17 cellular contexts compared by ENCODE assay signal in the genomic region with DNA sequence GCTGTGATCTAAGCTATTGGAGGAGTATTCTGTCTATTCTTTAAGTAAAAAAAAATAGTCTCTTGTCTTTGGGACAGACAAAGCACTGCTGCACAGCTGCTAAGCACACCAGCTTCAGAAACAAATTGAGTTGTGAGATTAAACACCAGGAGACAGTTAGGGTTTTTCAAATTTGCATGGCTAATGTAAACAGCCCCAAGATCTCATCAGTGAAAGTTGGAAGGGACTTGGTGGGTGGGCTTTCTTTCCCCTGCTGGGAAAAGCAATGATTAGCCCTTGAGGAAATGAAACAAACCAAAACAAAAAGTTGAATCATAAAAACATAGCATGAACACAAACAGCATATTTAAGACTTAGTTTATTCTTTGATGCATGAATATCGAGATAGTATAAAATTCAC.
A peak's percentile ranks its signal among the peaks of the same experiment; 100 is the strongest.
DNase-seq lines count a peak whose midpoint lies in the region; ATAC-seq and TF ChIP-seq lines count a peak whose summit lies in the region.
"Had no signal": no experiment of that assay in that cellular context is flagged by ENCODE, and none has a peak within 500 bp of the region (broad histone marks: within the 10 kb centered on the region; RNA-seq: fewer than 3 reads in every experiment).

No MANE protein-coding gene starts in this region.

- H3K9me3 ChIP-seq in A673 (ENCODE audit: low read depth, low read length, poor library complexity, severe bottlenecking) (no peaks in the 10 kb centered on the region), HUES48 (ENCODE audit: control insufficient read depth, insufficient read depth, low read length) (no peaks in the 10 kb centered on the region), SK-N-MC (ENCODE audit: low read depth, low read length) (no peaks in the 10 kb centered on the region)
- H3K9me3 ChIP-seq: BE2C, SJSA1 had no signal

- H3K9ac ChIP-seq in HUES48 (ENCODE audit: low read depth, low read length), result no peak overlapping the region
- no peak overlapping the region for H3K9ac ChIP-seq in SK-N-MC (ENCODE audit: insufficient read length)

- H3K27me3 Mint-ChIP-seq in naive thymus-derived CD8-positive, alpha-beta T cell, result no peaks in the 10 kb centered on the region

- H3K4me3 ChIP-seq in A673 (ENCODE audit: low read depth, low read length, poor library complexity, severe bottlenecking) (no peak overlapping the region), HUES48 (ENCODE audit: low read depth, low read length) (no peak overlapping the region), SK-N-MC (peak overlapping the region; percentile 13)
- H3K4me3 ChIP-seq: SJSA1 had no signal

- no TSS peak for BruUV-seq in A673 (replicated peaks; lab: Mats Ljungman, UMichigan)

- H3K9me3 Mint-ChIP-seq in naive thymus-derived CD8-positive, alpha-beta T cell, result no peaks in the 10 kb centered on the region

- H3K4me1 Mint-ChIP-seq in naive thymus-derived CD8-positive, alpha-beta T cell, result no peaks in the 10 kb centered on the region

- CTCF ChIA-PET in A673 (lab: Charles Lee), result no interaction called here

- H3K27ac ChIP-seq in A673 (ENCODE audit: low read depth, low read length, poor library complexity, severe bottlenecking), result no peak overlapping the region
- H3K27ac ChIP-seq in HUES48 (ENCODE audit: low read depth, low read length), result peak overlapping the region; percentile 63
- peak overlapping the region; percentile 71 for H3K27ac ChIP-seq in SK-N-MC
- H3K27ac ChIP-seq: 22Rv1, SJSA1 had no signal

- H3K4me3 Mint-ChIP-seq in naive thymus-derived CD8-positive, alpha-beta T cell, result no peak overlapping the region

- H3K36me3 Mint-ChIP-seq in naive thymus-derived CD8-positive, alpha-beta T cell, result no peaks in the 10 kb centered on the region

- no peaks in the 10 kb centered on the region for H3K27me3 ChIP-seq in A673 (replicated peaks; ENCODE audit: insufficient read depth, low read depth, low read length, poor library complexity)
- peaks cover 32% of the 10 kb centered on the region for H3K27me3 ChIP-seq in HUES48 (ENCODE audit: control insufficient read depth, insufficient read depth, low read length)
- H3K27me3 ChIP-seq: BE2C, SJSA1 had no signal

- H3K27ac Mint-ChIP-seq in naive thymus-derived CD8-positive, alpha-beta T cell, result no peak overlapping the region

- POLR2A ChIA-PET in A673 (lab: Charles Lee; ENCODE audit: low non-redundant PET), result no interaction called here
- POLR2A ChIA-PET in naive thymus-derived CD8-positive, alpha-beta T cell (lab: Charles Lee), result no interaction called here

- ATAC-seq in naive thymus-derived CD8-positive, alpha-beta T cell, result no peak
- ATAC-seq in HG03521 (IDR thresholded peaks at IDR 0.05; ENCODE audit: unreplicated experiment), result no peak

- TF ChIP-seq CTCF in A673 (conservative IDR thresholded peaks at IDR 0.05; ENCODE audit: low read depth, low read length), result no peak

- intact Hi-C loops in A673 (cut with micrococcal nuclease; ENCODE audit: unreplicated experiment), result no loop called here

- H3K36me3 ChIP-seq in A673 (ENCODE audit: insufficient read depth, low read length, poor library complexity, severe bottlenecking) (no peaks in the 10 kb centered on the region), HUES48 (ENCODE audit: control insufficient read depth, insufficient read depth, low read length) (no peaks in the 10 kb centered on the region), SK-N-MC (ENCODE audit: insufficient read depth, low read length) (no peaks in the 10 kb centered on the region)
- H3K36me3 ChIP-seq: BE2C, SJSA1 had no signal

- DNase-seq in A673 (ENCODE audit: low spot score), result peak; percentile 17
- peak; percentile 12 for DNase-seq in SK-N-MC (ENCODE audit: low read depth, low spot score)
- DNase-seq in left kidney (ENCODE audit: low read depth, low spot score), result peak; percentile 1
- DNase-seq in naive thymus-derived CD8-positive, alpha-beta T cell, result no peak
- DNase-seq in superior temporal gyrus (ENCODE audit: extremely low spot score), result no peak
- DNase-seq in occipital lobe (lab: John Stamatoyannopoulos, UW), result no peak
- DNase-seq: BE2C, KBM-7, NCI-H1048, NCI-H1436 treated with DMSO at 0.1 percent for 48 hours, NCI-H2081, NCI-H524 treated with DMSO at 0.1 percent for 48 hours, SW 1271 had no signal

- peaks cover 6% of the 10 kb centered on the region for H3K4me1 ChIP-seq in A673 (ENCODE audit: insufficient read depth, low read length, poor library complexity, severe bottlenecking)
- H3K4me1 ChIP-seq in HUES48 (ENCODE audit: control insufficient read depth, insufficient read depth, low read length), result peaks cover 18% of the 10 kb centered on the region
- H3K4me1 ChIP-seq: BE2C, SJSA1 had no signal

Comparison
In these comparisons a context has a peak if more than half of its experiments do, and no peak if none do; other contexts are left out.
1. DNase-seq: peak in A673 (single experiment), SK-N-MC (single experiment) and left kidney (single experiment); none in naive thymus-derived CD8-positive, alpha-beta T cell (0 of 10), superior temporal gyrus (single experiment) and occipital lobe (single experiment).